In genomic region chr10:52390388-52390787, GRCh38 we compare ENCODE assay signal across 26 cellular contexts.
DNase-seq lines count a peak whose midpoint lies in the region; ATAC-seq, FAIRE-seq and TF ChIP-seq lines count a peak whose summit lies in the region.
"Had no signal": no experiment of that assay in that cellular context is flagged by ENCODE, and none has a peak within 500 bp of the region (broad histone marks: within the 10 kb centered on the region; RNA-seq: fewer than 3 reads in every experiment).

No MANE protein-coding gene starts in this region.

- H3K4me1 Mint-ChIP-seq in astrocyte (ENCODE audit: low read depth, unreplicated experiment) = no peaks in the 10 kb centered on the region
- H3K4me1 Mint-ChIP-seq in activated CD4-positive, alpha-beta T cell treated with anti-CD3 and anti-CD28 coated beads for 36 hours = no peaks in the 10 kb centered on the region

- H3K4me1 ChIP-seq in astrocyte (ENCODE audit: insufficient read depth, low read length) = no peaks in the 10 kb centered on the region
- H3K4me1 ChIP-seq in fibroblast of lung (ENCODE audit: control insufficient read depth, extremely low read depth, insufficient read depth, low read length) = no peaks in the 10 kb centered on the region
- H3K4me1 ChIP-seq in stomach = no peaks in the 10 kb centered on the region
- H3K4me1 ChIP-seq: HAP-1 had no signal

- H3K27ac ChIP-seq in astrocyte (ENCODE audit: low read depth, low read length) = no peak overlapping the region
- no peak overlapping the region for H3K27ac ChIP-seq in fibroblast of lung (ENCODE audit: insufficient read depth, low read length)
- no peak overlapping the region for H3K27ac ChIP-seq in stomach
- H3K27ac ChIP-seq: BLaER1, GM23248, RWPE1 had no signal

- POLR2A ChIA-PET in activated CD4-positive, alpha-beta T cell treated with anti-CD3 and anti-CD28 coated beads for 36 hours (lab: Charles Lee) = no interaction called here

- 43 to 66% (median 47%) methylated on average over 2 of the region's 2 CpGs for WGBS in stomach, 5 donors

- intact Hi-C loops in stomach (cut with DNase I; ENCODE audit: low total_unique reads) = no loop called here
- intact Hi-C loops in activated CD4-positive, alpha-beta T cell treated with anti-CD3 and anti-CD28 coated beads for 36 hours (cut with DNase I, micrococcal nuclease) = no loop called here

- H3K4me2 ChIP-seq in astrocyte (ENCODE audit: low read length) (no peak overlapping the region), fibroblast of lung (ENCODE audit: extremely low read depth, insufficient read depth, low read length) (no peak overlapping the region)
- H3K4me2 ChIP-seq: BLaER1 had no signal

- H3K9ac ChIP-seq in astrocyte (ENCODE audit: low read length) = no peak overlapping the region
- no peak overlapping the region for H3K9ac ChIP-seq in fibroblast of lung (ENCODE audit: insufficient read depth, low read length)
- H3K9ac ChIP-seq: BLaER1, GM23248 had no signal

- no peak for TF ChIP-seq EP300 in stomach (IDR thresholded peaks at IDR 0.05)

- no peak overlapping the region for H3K27ac Mint-ChIP-seq in astrocyte (ENCODE audit: unreplicated experiment)
- no peak overlapping the region for H3K27ac Mint-ChIP-seq in activated CD4-positive, alpha-beta T cell treated with anti-CD3 and anti-CD28 coated beads for 36 hours
- H3K27ac Mint-ChIP-seq: CD4-positive, alpha-beta T cell had no signal

- no peaks in the 10 kb centered on the region for H3K27me3 ChIP-seq in astrocyte (ENCODE audit: insufficient read depth, low read length)
- no peaks in the 10 kb centered on the region for H3K27me3 ChIP-seq in fibroblast of lung (ENCODE audit: control insufficient read depth, insufficient read depth, low read length)
- H3K27me3 ChIP-seq in stomach = no peaks in the 10 kb centered on the region
- H3K27me3 ChIP-seq: BLaER1 had no signal

- no peaks in the 10 kb centered on the region for H3K9me3 ChIP-seq in astrocyte (ENCODE audit: insufficient read depth, low read depth, low read length)
- H3K9me3 ChIP-seq in fibroblast of lung (ENCODE audit: control insufficient read depth, insufficient read depth, low read depth, low read length) = no peaks in the 10 kb centered on the region
- H3K9me3 ChIP-seq in stomach = no peaks in the 10 kb centered on the region
- H3K9me3 ChIP-seq: Caco-2, HAP-1 had no signal

- FAIRE-seq in astrocyte (lab: Jason Lieb, UNC) = no peak
- FAIRE-seq: GM12878 had no signal

- CTCF ChIA-PET in activated CD4-positive, alpha-beta T cell treated with anti-CD3 and anti-CD28 coated beads for 36 hours (lab: Charles Lee) = no interaction called here

- H3K79me2 ChIP-seq in astrocyte (ENCODE audit: insufficient read depth, low read length) (no peaks in the 10 kb centered on the region), fibroblast of lung (ENCODE audit: control insufficient read depth, insufficient read depth, low read length) (no peaks in the 10 kb centered on the region)

- no peak for TF ChIP-seq CTCF in astrocyte (IDR thresholded peaks at IDR 0.05; ENCODE audit: insufficient read depth, low read depth, low read length)
- no peak for TF ChIP-seq CTCF in fibroblast of lung (conservative IDR thresholded peaks at IDR 0.05 in 1 of 2, IDR thresholded peaks at IDR 0.05 in 1 of 2; ENCODE audit: low read depth in 1 of 2, low read length in 2 of 2)
- no peak for TF ChIP-seq CTCF in stomach (IDR thresholded peaks at IDR 0.05)

- H2AFZ ChIP-seq in astrocyte (ENCODE audit: low read depth, low read length) = no peak overlapping the region
- H2AFZ ChIP-seq in fibroblast of lung (ENCODE audit: low read length) = peak overlapping the region; percentile 6
- H2AFZ ChIP-seq: GM23248 had no signal

- no peak overlapping the region for H3K4me3 ChIP-seq in astrocyte (ENCODE audit: insufficient read depth, low read depth, low read length)
- no peak overlapping the region for H3K4me3 ChIP-seq in fibroblast of lung (replicated peaks in 1 of 4; ENCODE audit: control extremely low read depth in 1 of 4, insufficient read depth in 1 of 4, low read depth in 3 of 4, low read length in 4 of 4)
- no peak overlapping the region for H3K4me3 ChIP-seq in stomach
- H3K4me3 ChIP-seq: BLaER1, GM12878, GM23248, HAP-1 had no signal

- H3K27me3 Mint-ChIP-seq in astrocyte (ENCODE audit: low read depth, unreplicated experiment) = no peaks in the 10 kb centered on the region
- no peaks in the 10 kb centered on the region for H3K27me3 Mint-ChIP-seq in activated CD4-positive, alpha-beta T cell treated with anti-CD3 and anti-CD28 coated beads for 36 hours
- H3K27me3 Mint-ChIP-seq: CD4-positive, alpha-beta T cell had no signal

- TF ChIP-seq POLR2A in stomach (IDR thresholded peaks at IDR 0.05) = no peak

- no peak for ATAC-seq in activated CD4-positive, alpha-beta T cell treated with anti-CD3 and anti-CD28 coated beads for 36 hours
- ATAC-seq: GM12878, PC-3 had no signal

- H4K20me1 ChIP-seq in astrocyte (ENCODE audit: insufficient read depth, low read length) (no peaks in the 10 kb centered on the region), fibroblast of lung (ENCODE audit: control insufficient read depth, extremely low read depth, insufficient read depth, low read length) (no peaks in the 10 kb centered on the region)
- H4K20me1 ChIP-seq: BLaER1 had no signal

- DNase-seq in M059J (ENCODE audit: low read depth) = peak; percentile 22
- peak; percentile 56 for DNase-seq in astrocyte (ENCODE audit: low read depth)
- DNase-seq in fibroblast of lung (ENCODE audit: low read depth in 2 of 2) = peak in 1 of 2 donors; percentile 67
- peak; percentile 43 for DNase-seq in myocyte (ENCODE audit: low read depth)
- no peak for DNase-seq in medulla oblongata (ENCODE audit: extremely low spot score)
- DNase-seq in stomach = no peak
- DNase-seq in activated CD4-positive, alpha-beta T cell treated with anti-CD3 and anti-CD28 coated beads for 36 hours = no peak
- DNase-seq in DMS79 (lab: John Stamatoyannopoulos, UW) = no peak
- DNase-seq: Caco-2; CD4-positive, alpha-beta T cell; DMS 273 treated with DMSO at 0.1 percent for 48 hours; DND-41; GM23248; Karpas-422; NCI-H1417; NCI-H1694 treated with DMSO at 0.1 percent for 48 hours; NCI-H2081 treated with DMSO at 0.1 percent for 48 hours; NCI-H2171 treated with DMSO at 0.1 percent for 48 hours; NCI-H446 treated with DMSO at 0.1 percent for 48 hours; NCI-H526 treated with DMSO at 0.1 percent for 48 hours; PC-3; SIG-M5 had no signal

- no peaks in the 10 kb centered on the region for H3K36me3 Mint-ChIP-seq in astrocyte (ENCODE audit: low read depth, unreplicated experiment)
- no peaks in the 10 kb centered on the region for H3K36me3 Mint-ChIP-seq in activated CD4-positive, alpha-beta T cell treated with anti-CD3 and anti-CD28 coated beads for 36 hours (ENCODE audit: low read depth)

- no peaks in the 10 kb centered on the region for H3K9me3 Mint-ChIP-seq in astrocyte (ENCODE audit: unreplicated experiment)
- H3K9me3 Mint-ChIP-seq in activated CD4-positive, alpha-beta T cell treated with anti-CD3 and anti-CD28 coated beads for 36 hours (ENCODE audit: low read depth) = no peaks in the 10 kb centered on the region

- no peak overlapping the region for H3K4me3 Mint-ChIP-seq in astrocyte (ENCODE audit: unreplicated experiment)
- no peak overlapping the region for H3K4me3 Mint-ChIP-seq in activated CD4-positive, alpha-beta T cell treated with anti-CD3 and anti-CD28 coated beads for 36 hours
- H3K4me3 Mint-ChIP-seq: CD4-positive, alpha-beta T cell had no signal

- no peaks in the 10 kb centered on the region for H3K36me3 ChIP-seq in astrocyte (ENCODE audit: insufficient read depth, low read length)
- H3K36me3 ChIP-seq in fibroblast of lung (ENCODE audit: control insufficient read depth, insufficient read depth, low read length) = no peaks in the 10 kb centered on the region
- H3K36me3 ChIP-seq in stomach = no peaks in the 10 kb centered on the region
- H3K36me3 ChIP-seq: BLaER1, HAP-1 had no signal

Comparison
In these comparisons a context has a peak if more than half of its experiments do, and no peak if none do; other contexts are left out.
1. DNase-seq: peak in M059J (single experiment), astrocyte (single experiment) and myocyte (single experiment); none in medulla oblongata (single experiment), stomach (single experiment), activated CD4-positive, alpha-beta T cell treated with anti-CD3 and anti-CD28 coated beads for 36 hours (single experiment) and DMS79 (single experiment).